1 cellular context compared by ENCODE assay signal in genomic region chr17:48970865-48971687, GRCh38.
A peak's percentile ranks its signal among the peaks of the same experiment; 100 is the strongest.
TF ChIP-seq lines count a peak whose summit lies in the region.

No MANE protein-coding gene starts in this region.

TF ChIP-seq in HepG2, 621 proteins besides CTCF, POLR2A, EP300 and RAD21 (continued from another document and continues in another):
- no peak for TF ChIP-seq ZBTB49 (CRISPR knock-in tag; IDR thresholded peaks at IDR 0.05; ENCODE audit: borderline replicate concordance)
- TF ChIP-seq, protein P1, sequence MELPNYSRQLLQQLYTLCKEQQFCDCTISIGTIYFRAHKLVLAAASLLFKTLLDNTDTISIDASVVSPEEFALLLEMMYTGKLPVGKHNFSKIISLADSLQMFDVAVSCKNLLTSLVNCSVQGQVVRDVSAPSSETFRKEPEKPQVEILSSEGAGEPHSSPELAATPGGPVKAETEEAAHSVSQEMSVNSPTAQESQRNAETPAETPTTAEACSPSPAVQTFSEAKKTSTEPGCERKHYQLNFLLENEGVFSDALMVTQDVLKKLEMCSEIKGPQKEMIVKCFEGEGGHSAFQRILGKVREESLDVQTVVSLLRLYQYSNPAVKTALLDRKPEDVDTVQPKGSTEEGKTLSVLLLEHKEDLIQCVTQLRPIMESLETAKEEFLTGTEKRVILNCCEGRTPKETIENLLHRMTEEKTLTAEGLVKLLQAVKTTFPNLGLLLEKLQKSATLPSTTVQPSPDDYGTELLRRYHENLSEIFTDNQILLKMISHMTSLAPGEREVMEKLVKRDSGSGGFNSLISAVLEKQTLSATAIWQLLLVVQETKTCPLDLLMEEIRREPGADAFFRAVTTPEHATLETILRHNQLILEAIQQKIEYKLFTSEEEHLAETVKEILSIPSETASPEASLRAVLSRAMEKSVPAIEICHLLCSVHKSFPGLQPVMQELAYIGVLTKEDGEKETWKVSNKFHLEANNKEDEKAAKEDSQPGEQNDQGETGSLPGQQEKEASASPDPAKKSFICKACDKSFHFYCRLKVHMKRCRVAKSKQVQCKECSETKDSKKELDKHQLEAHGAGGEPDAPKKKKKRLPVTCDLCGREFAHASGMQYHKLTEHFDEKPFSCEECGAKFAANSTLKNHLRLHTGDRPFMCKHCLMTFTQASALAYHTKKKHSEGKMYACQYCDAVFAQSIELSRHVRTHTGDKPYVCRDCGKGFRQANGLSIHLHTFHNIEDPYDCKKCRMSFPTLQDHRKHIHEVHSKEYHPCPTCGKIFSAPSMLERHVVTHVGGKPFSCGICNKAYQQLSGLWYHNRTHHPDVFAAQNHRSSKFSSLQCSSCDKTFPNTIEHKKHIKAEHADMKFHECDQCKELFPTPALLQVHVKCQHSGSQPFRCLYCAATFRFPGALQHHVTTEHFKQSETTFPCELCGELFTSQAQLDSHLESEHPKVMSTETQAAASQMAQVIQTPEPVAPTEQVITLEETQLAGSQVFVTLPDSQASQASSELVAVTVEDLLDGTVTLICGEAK (IDR thresholded peaks at IDR 0.05), result no peak
- TF ChIP-seq, protein P1 (CRISPR knock-in tag; IDR thresholded peaks at IDR 0.05), result no peak; the same call in 1 of the 2 replicates
- TF ChIP-seq EZH2 (conservative IDR thresholded peaks at IDR 0.05; ENCODE audit: low read depth, low read length), result no peak
- peak; percentile 84 for TF ChIP-seq NKX3-1 (CRISPR knock-in tag; IDR thresholded peaks at IDR 0.05)
- TF ChIP-seq ZNF558 (CRISPR knock-in tag; IDR thresholded peaks at IDR 0.05; ENCODE audit: borderline replicate concordance), result peak; percentile 84; the same call in 1 of the 2 replicates
- peak; percentile 70; the same call in 1 of the 2 replicates for TF ChIP-seq ZNF460 (CRISPR knock-in tag; IDR thresholded peaks at IDR 0.05; ENCODE audit: borderline replicate concordance)
- no peak for TF ChIP-seq HNRNPUL1 (IDR thresholded peaks at IDR 0.05; ENCODE audit: low read depth, low read length)
- TF ChIP-seq NFE2L2 (IDR thresholded peaks at IDR 0.05; ENCODE audit: low read length), result no peak
- TF ChIP-seq HOXD1 (CRISPR knock-in tag; IDR thresholded peaks at IDR 0.05), result peak; percentile 61; the same call in 1 of the 2 replicates
- TF ChIP-seq, protein P2, sequence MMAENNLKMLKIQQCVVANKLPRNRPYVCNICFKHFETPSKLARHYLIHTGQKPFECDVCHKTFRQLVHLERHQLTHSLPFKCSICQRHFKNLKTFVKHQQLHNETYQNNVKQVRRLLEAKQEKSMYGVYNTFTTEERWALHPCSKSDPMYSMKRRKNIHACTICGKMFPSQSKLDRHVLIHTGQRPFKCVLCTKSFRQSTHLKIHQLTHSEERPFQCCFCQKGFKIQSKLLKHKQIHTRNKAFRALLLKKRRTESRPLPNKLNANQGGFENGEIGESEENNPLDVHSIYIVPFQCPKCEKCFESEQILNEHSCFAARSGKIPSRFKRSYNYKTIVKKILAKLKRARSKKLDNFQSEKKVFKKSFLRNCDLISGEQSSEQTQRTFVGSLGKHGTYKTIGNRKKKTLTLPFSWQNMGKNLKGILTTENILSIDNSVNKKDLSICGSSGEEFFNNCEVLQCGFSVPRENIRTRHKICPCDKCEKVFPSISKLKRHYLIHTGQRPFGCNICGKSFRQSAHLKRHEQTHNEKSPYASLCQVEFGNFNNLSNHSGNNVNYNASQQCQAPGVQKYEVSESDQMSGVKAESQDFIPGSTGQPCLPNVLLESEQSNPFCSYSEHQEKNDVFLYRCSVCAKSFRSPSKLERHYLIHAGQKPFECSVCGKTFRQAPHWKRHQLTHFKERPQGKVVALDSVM (CRISPR knock-in tag; IDR thresholded peaks at IDR 0.05), result peak; percentile 77
- TF ChIP-seq TP53 (CRISPR knock-in tag; conservative IDR thresholded peaks at IDR 0.05), result no peak
- TF ChIP-seq, protein P3, sequence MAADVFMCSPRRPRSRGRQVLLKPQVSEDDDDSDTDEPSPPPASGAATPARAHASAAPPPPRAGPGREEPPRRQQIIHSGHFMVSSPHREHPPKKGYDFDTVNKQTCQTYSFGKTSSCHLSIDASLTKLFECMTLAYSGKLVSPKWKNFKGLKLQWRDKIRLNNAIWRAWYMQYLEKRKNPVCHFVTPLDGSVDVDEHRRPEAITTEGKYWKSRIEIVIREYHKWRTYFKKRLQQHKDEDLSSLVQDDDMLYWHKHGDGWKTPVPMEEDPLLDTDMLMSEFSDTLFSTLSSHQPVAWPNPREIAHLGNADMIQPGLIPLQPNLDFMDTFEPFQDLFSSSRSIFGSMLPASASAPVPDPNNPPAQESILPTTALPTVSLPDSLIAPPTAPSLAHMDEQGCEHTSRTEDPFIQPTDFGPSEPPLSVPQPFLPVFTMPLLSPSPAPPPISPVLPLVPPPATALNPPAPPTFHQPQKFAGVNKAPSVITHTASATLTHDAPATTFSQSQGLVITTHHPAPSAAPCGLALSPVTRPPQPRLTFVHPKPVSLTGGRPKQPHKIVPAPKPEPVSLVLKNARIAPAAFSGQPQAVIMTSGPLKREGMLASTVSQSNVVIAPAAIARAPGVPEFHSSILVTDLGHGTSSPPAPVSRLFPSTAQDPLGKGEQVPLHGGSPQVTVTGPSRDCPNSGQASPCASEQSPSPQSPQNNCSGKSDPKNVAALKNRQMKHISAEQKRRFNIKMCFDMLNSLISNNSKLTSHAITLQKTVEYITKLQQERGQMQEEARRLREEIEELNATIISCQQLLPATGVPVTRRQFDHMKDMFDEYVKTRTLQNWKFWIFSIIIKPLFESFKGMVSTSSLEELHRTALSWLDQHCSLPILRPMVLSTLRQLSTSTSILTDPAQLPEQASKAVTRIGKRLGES (CRISPR knock-in tag; IDR thresholded peaks at IDR 0.05; ENCODE audit: borderline replicate concordance), result peak; percentile 52; the same call in 1 of the 2 replicates
- no peak for TF ChIP-seq ZNF468 (CRISPR knock-in tag; IDR thresholded peaks at IDR 0.05)
- peak; percentile 51; the same call in 1 of the 2 replicates for TF ChIP-seq DR1 (CRISPR knock-in tag; IDR thresholded peaks at IDR 0.05)
- TF ChIP-seq MAX (IDR thresholded peaks at IDR 0.05), result peak; percentile 75
- no peak for TF ChIP-seq ZSCAN20 (CRISPR knock-in tag; IDR thresholded peaks at IDR 0.05; ENCODE audit: borderline replicate concordance)
- TF ChIP-seq GTF3A (CRISPR knock-in tag; conservative IDR thresholded peaks at IDR 0.05), result no peak
- TF ChIP-seq ZNF772 (CRISPR knock-in tag; IDR thresholded peaks at IDR 0.05), result peak; percentile 90
- TF ChIP-seq RNF2 (conservative IDR thresholded peaks at IDR 0.05; ENCODE audit: low read depth), result 0 out of 2 replicates have a peak, but pooled peaks have one; percentile 49
- peak; percentile 56; the same call in 1 of the 2 replicates for TF ChIP-seq KDM2A (CRISPR knock-in tag; IDR thresholded peaks at IDR 0.05; ENCODE audit: borderline replicate concordance, low read depth)
- TF ChIP-seq ZBTB21 (CRISPR knock-in tag; IDR thresholded peaks at IDR 0.05), result peak; percentile 58; the same call in 1 of the 2 replicates
- TF ChIP-seq ZBTB43 (CRISPR knock-in tag; conservative IDR thresholded peaks at IDR 0.05), result peak; percentile 82; the same call in 1 of the 2 replicates
- TF ChIP-seq MAFG (CRISPR knock-in tag; IDR thresholded peaks at IDR 0.05), result no peak
- no peak for TF ChIP-seq NFIC (IDR thresholded peaks at IDR 0.05; ENCODE audit: low read length)
- TF ChIP-seq PHB2 (IDR thresholded peaks at IDR 0.05; ENCODE audit: partially characterized antibody), result no peak
- TF ChIP-seq TEAD3 (CRISPR knock-in tag; optimal IDR thresholded peaks at IDR 0.05; ENCODE audit: borderline replicate concordance), result peak; percentile 93
- peak; percentile 28; the same call in 1 of the 2 replicates for TF ChIP-seq NRL (CRISPR knock-in tag; IDR thresholded peaks at IDR 0.05; ENCODE audit: borderline replicate concordance)
- TF ChIP-seq CREB3 (CRISPR knock-in tag; IDR thresholded peaks at IDR 0.05), result no peak
- TF ChIP-seq MAFF (IDR thresholded peaks at IDR 0.05; ENCODE audit: low read depth, low read length), result no peak; the same call in 1 of the 2 replicates
- TF ChIP-seq, protein P4, sequence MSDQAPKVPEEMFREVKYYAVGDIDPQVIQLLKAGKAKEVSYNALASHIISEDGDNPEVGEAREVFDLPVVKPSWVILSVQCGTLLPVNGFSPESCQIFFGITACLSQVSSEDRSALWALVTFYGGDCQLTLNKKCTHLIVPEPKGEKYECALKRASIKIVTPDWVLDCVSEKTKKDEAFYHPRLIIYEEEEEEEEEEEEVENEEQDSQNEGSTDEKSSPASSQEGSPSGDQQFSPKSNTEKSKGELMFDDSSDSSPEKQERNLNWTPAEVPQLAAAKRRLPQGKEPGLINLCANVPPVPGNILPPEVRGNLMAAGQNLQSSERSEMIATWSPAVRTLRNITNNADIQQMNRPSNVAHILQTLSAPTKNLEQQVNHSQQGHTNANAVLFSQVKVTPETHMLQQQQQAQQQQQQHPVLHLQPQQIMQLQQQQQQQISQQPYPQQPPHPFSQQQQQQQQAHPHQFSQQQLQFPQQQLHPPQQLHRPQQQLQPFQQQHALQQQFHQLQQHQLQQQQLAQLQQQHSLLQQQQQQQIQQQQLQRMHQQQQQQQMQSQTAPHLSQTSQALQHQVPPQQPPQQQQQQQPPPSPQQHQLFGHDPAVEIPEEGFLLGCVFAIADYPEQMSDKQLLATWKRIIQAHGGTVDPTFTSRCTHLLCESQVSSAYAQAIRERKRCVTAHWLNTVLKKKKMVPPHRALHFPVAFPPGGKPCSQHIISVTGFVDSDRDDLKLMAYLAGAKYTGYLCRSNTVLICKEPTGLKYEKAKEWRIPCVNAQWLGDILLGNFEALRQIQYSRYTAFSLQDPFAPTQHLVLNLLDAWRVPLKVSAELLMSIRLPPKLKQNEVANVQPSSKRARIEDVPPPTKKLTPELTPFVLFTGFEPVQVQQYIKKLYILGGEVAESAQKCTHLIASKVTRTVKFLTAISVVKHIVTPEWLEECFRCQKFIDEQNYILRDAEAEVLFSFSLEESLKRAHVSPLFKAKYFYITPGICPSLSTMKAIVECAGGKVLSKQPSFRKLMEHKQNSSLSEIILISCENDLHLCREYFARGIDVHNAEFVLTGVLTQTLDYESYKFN (CRISPR knock-in tag; conservative IDR thresholded peaks at IDR 0.05), result peak; percentile 97
- TF ChIP-seq ZNF749 (CRISPR knock-in tag; IDR thresholded peaks at IDR 0.05; ENCODE audit: borderline replicate concordance), result peak; percentile 69; the same call in 1 of the 2 replicates
- peak; percentile 81; the same call in 1 of the 2 replicates for TF ChIP-seq ZNF121 (CRISPR knock-in tag; IDR thresholded peaks at IDR 0.05)
- peak; percentile 28 for TF ChIP-seq PPARG (CRISPR knock-in tag; conservative IDR thresholded peaks at IDR 0.05)
